Comparison of ENCODE assay signal across 8 cellular contexts in the genomic region with DNA sequence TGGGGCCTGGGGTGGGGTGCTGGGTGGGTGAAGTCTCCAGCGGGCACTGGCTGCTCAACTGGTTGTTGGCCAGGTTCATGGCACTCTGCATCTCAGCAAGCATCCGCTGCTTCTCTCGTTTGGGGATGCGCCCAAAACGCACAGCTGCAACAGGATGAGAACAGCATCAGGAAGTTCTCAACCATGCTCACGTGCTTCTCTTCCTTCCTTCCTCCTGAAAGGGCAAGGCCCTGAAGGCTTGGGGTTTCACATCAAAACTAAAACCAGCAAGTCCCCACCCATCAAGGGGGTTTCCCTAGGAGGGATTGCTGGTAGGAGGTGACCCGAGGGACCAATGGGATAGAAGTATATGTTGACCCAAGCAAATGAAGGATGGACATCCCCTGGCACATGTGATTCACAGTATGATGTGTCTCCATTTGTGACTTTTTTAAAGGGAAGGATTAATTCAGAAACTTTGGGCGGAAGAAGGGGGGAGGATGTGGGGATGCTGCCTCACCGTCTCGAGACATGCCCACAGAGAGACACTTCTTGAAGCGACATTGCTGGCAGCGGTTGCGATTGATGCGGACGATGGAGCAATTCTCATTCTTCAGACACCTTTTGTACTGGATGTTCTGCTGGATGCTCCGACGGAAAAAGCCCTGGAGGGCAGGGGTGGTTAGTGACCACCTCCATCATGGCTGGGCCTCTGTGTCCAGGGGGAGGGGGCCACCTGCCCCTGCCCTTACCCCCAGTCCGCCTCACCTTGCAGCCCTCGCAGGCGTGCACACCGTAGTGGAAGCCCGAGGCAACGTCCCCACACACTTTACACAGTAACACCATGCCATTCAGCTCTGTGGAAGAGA. TPM values are rescaled to one million over a fixed set of nuclear protein-coding genes. Genes with fewer than 3 reads are reported as not detected.
DNase-seq lines count a peak whose midpoint lies in the region; ATAC-seq and TF ChIP-seq lines count a peak whose summit lies in the region.

No MANE protein-coding gene starts in this region.

- H3K27ac ChIP-seq in sigmoid colon (peak overlapping the region; percentile 97 to 100 (median 98)), vagina (peak overlapping the region; percentile 98)

- TF ChIP-seq CTCF in sigmoid colon (IDR thresholded peaks at IDR 0.05) = no peak
- TF ChIP-seq CTCF in vagina (IDR thresholded peaks at IDR 0.05) = no peak

- peaks cover 0 to 81% (median 80%) of the 10 kb centered on the region in 4 donors for H3K4me1 ChIP-seq in sigmoid colon
- H3K4me1 ChIP-seq in vagina = peaks cover 80% of the 10 kb centered on the region

- peak overlapping the region; percentile 91 for H3K27ac Mint-ChIP-seq in central memory CD8-positive, alpha-beta T cell (ENCODE audit: low read depth)

- no peak for TF ChIP-seq POLR2A in sigmoid colon (IDR thresholded peaks at IDR 0.05)
- TF ChIP-seq POLR2A in vagina (IDR thresholded peaks at IDR 0.05) = no peak

- H3K36me3 Mint-ChIP-seq in central memory CD8-positive, alpha-beta T cell (ENCODE audit: insufficient read depth) = peaks cover 39% of the 10 kb centered on the region

- H3K4me1 Mint-ChIP-seq in central memory CD8-positive, alpha-beta T cell = peaks cover 73% of the 10 kb centered on the region

- peaks cover 43 to 50% (median 46%) of the 10 kb centered on the region in 4 donors for H3K36me3 ChIP-seq in sigmoid colon
- H3K36me3 ChIP-seq in vagina = peaks cover 0 to 47% of the 10 kb centered on the region in 2 donors

- intact Hi-C loops in sigmoid colon (cut with DNase I) (no loop called here), vagina (cut with DNase I) (no loop called here)

- peak; percentile 69 for DNase-seq in T-helper 9 cell
- DNase-seq in central memory CD8-positive, alpha-beta T cell (ENCODE audit: low spot score in 2 of 2) = peak; percentile 54 to 89
- DNase-seq in sigmoid colon = peak; percentile 90
- DNase-seq in vagina (ENCODE audit: extremely low spot score in 2 of 2) = peak in 1 of 2 donors; percentile 87
- no peak for DNase-seq in DMS153 treated with DMSO at 0.1 percent for 48 hours (lab: John Stamatoyannopoulos, UW; ENCODE audit: unreplicated experiment)
- no peak for DNase-seq in H4 (ENCODE audit: low spot score)

- no peaks in the 10 kb centered on the region for H3K27me3 Mint-ChIP-seq in central memory CD8-positive, alpha-beta T cell

- peak overlapping the region; percentile 90 for H3K4me3 Mint-ChIP-seq in central memory CD8-positive, alpha-beta T cell

- H3K9me3 Mint-ChIP-seq in central memory CD8-positive, alpha-beta T cell = no peaks in the 10 kb centered on the region

- no peak for TF ChIP-seq EP300 in sigmoid colon (IDR thresholded peaks at IDR 0.05)

- no peaks in the 10 kb centered on the region for H3K9me3 ChIP-seq in sigmoid colon
- H3K9me3 ChIP-seq in vagina = no peaks in the 10 kb centered on the region

- ATAC-seq in GM18499 (IDR thresholded peaks at IDR 0.05; ENCODE audit: insufficient read depth, unreplicated experiment) = peak; percentile 53
- ATAC-seq in HG02642 (IDR thresholded peaks at IDR 0.05; ENCODE audit: poor library complexity, unreplicated experiment) = peak; percentile 44
- ATAC-seq in central memory CD8-positive, alpha-beta T cell (replicated peaks; ENCODE audit: extremely low read depth, poor library complexity, severe bottlenecking) = peak; percentile 70

- WGBS in sigmoid colon, 2 donors = 45 to 71% methylated on average over 23 of the region's 23 CpGs

- peak overlapping the region in 1 of 4 donors; percentile 96 for H3K4me3 ChIP-seq in sigmoid colon
- peak overlapping the region; percentile 80 for H3K4me3 ChIP-seq in vagina

- no peaks in the 10 kb centered on the region for H3K27me3 ChIP-seq in sigmoid colon
- H3K27me3 ChIP-seq in vagina = no peaks in the 10 kb centered on the region

RNA-seq across cellular contexts. Expression of gene NR1D1, which starts 4.2 kb away (rescaled TPM):
- total RNA-seq in sigmoid colon = 10 to 100 TPM in 3 of 4 donors, 1 to 10 TPM in 1; 4.1 to 12.8 (median 11.9) TPM
- polyA plus RNA-seq in sigmoid colon = 10 to 100 TPM in 1 of 3 donors, 1 to 10 TPM in 2; 4.4 to 11.4 (median 8.1) TPM
- 15.0 TPM for total RNA-seq in vagina
- 0.39 and 2.2 TPM in 2 replicates for total RNA-seq in H4 (2014; rRNA removed; shearing (Covaris generic))

RNA-seq across cellular contexts. Expression of gene MSL1, which starts 25.6 kb away (rescaled TPM):
- 10 to 100 TPM; 52.3 to 92.2 (median 58.0) TPM for total RNA-seq in sigmoid colon
- 10 to 100 TPM; 29.4 to 63.5 (median 34.0) TPM for polyA plus RNA-seq in sigmoid colon
- 62.4 TPM for total RNA-seq in vagina
- total RNA-seq in H4 (2014; rRNA removed; shearing (Covaris generic)) = 38.4 and 39.1 TPM in 2 replicates

RNA-seq across cellular contexts. Expression of gene THRA, which starts 33.4 kb away (rescaled TPM):
- total RNA-seq in sigmoid colon = 10 to 100 TPM; 78.8 to 86.1 (median 83.8) TPM
- polyA plus RNA-seq in sigmoid colon = 10 to 100 TPM; 25.4 to 35.4 (median 25.8) TPM
- 40.3 TPM for total RNA-seq in vagina
- total RNA-seq in H4 (2014; rRNA removed; shearing (Covaris generic)) = 13.6 and 16.6 TPM in 2 replicates

RNA-seq across cellular contexts. Expression of gene MED24, which starts 42.0 kb away (rescaled TPM):
- total RNA-seq in sigmoid colon (10 to 100 TPM; 27.3 to 64.8 (median 31.7) TPM), vagina (106 TPM)
- 10 to 100 TPM; 19.2 to 83.0 (median 29.1) TPM for polyA plus RNA-seq in sigmoid colon
- total RNA-seq in H4 (2014; rRNA removed; shearing (Covaris generic)) = 33.9 and 44.5 TPM in 2 replicates

RNA-seq across cellular contexts. Expression of gene CASC3, which starts 44.2 kb away (rescaled TPM):
- 10 to 100 TPM; 60.2 to 94.4 (median 70.7) TPM for total RNA-seq in sigmoid colon
- polyA plus RNA-seq in sigmoid colon = 10 to 100 TPM; 22.4 to 42.3 (median 24.0) TPM
- total RNA-seq in vagina = 40.0 TPM
- 19.5 and 19.9 TPM in 2 replicates for total RNA-seq in H4 (2014; rRNA removed; shearing (Covaris generic))

Comparison
In these comparisons a context has a peak if more than half of its experiments do, and no peak if none do; other contexts are left out.
1. DNase-seq: peak in T-helper 9 cell (single experiment), central memory CD8-positive, alpha-beta T cell (2 of 2) and sigmoid colon (single experiment); none in DMS153 treated with DMSO at 0.1 percent for 48 hours (single experiment) and H4 (single experiment).
2. Peak in every context shown above with its lines, with median percentiles within 50 percentile points of each other: ATAC-seq.